23 cellular contexts compared by ENCODE assay signal in genomic region chr18:23851470-23852002, GRCh38.
"Had no signal": no experiment of that assay in that cellular context is flagged by ENCODE, and none has a peak within 500 bp of the region (broad histone marks: within the 10 kb centered on the region; RNA-seq: fewer than 3 reads in every experiment).

No MANE protein-coding gene starts in this region.

- H3K9me3 ChIP-seq: ascending aorta, colonic mucosa, esophagus squamous epithelium, gastrocnemius medialis, spleen, upper lobe of right lung had no signal

- H3K4me3 ChIP-seq: ascending aorta, colonic mucosa, dorsolateral prefrontal cortex, esophagus squamous epithelium, gastrocnemius medialis, lung, spleen, upper lobe of right lung had no signal

- H3K27me3 ChIP-seq: ascending aorta, colonic mucosa, dorsolateral prefrontal cortex, esophagus squamous epithelium, gastrocnemius medialis, spleen, upper lobe of right lung had no signal

- ATAC-seq: activated T-cell treated with anti-CD3 and anti-CD28 coated beads, Interleukin-2, amount 50 U/mL, for 72 hours; effector memory CD8-positive, alpha-beta T cell; gastrocnemius medialis; natural killer cell; upper lobe of right lung had no signal

- H3K27ac Mint-ChIP-seq: activated CD4-positive, alpha-beta memory T cell treated with anti-CD3 and anti-CD28 coated beads for 36 hours; activated T-cell treated with anti-CD3 and anti-CD28 coated beads, Interleukin-2, amount 50 U/mL, for 72 hours; effector memory CD8-positive, alpha-beta T cell; natural killer cell; progenitor cell of endocrine pancreas; T-helper 1 cell treated with Interleukin-12 subunit alpha and Interleukin-12 subunit beta and Interleukin-4 antibody, amounts not matched to agents 30 μg/mL and 1 μg/mL, for 36 hours had no signal

- H3K4me1 ChIP-seq: ascending aorta, colonic mucosa, esophagus squamous epithelium, gastrocnemius medialis, upper lobe of right lung had no signal

- H3K36me3 ChIP-seq: ascending aorta, colonic mucosa, gastrocnemius medialis, spleen had no signal

- H3K4me3 Mint-ChIP-seq: activated CD4-positive, alpha-beta memory T cell treated with anti-CD3 and anti-CD28 coated beads for 36 hours; activated T-cell treated with anti-CD3 and anti-CD28 coated beads, Interleukin-2, amount 50 U/mL, for 72 hours; effector memory CD8-positive, alpha-beta T cell; natural killer cell; T-helper 1 cell treated with Interleukin-12 subunit alpha and Interleukin-12 subunit beta and Interleukin-4 antibody, amounts not matched to agents 30 μg/mL and 1 μg/mL, for 36 hours had no signal

- H3K36me3 Mint-ChIP-seq: activated CD4-positive, alpha-beta memory T cell treated with anti-CD3 and anti-CD28 coated beads for 36 hours; natural killer cell had no signal

- H3K9me3 Mint-ChIP-seq: activated CD4-positive, alpha-beta memory T cell treated with anti-CD3 and anti-CD28 coated beads for 36 hours; effector memory CD8-positive, alpha-beta T cell; natural killer cell; T-helper 1 cell treated with Interleukin-12 subunit alpha and Interleukin-12 subunit beta and Interleukin-4 antibody, amounts not matched to agents 30 μg/mL and 1 μg/mL, for 36 hours had no signal

- DNase-seq: activated CD4-positive, alpha-beta memory T cell treated with anti-CD3 and anti-CD28 coated beads for 36 hours; activated CD4-positive, alpha-beta T cell treated with anti-CD3 and anti-CD28 coated beads for 4 hours; activated CD4-positive, CD25-positive, alpha-beta regulatory T cell; activated effector memory CD4-positive, alpha-beta T cell treated with Interleukin-2 at 50 U/mL for 16 hours; activated naive CD4-positive, alpha-beta T cell treated with anti-CD3 and anti-CD28 coated beads, Interleukin-2, amount 50 U/mL, for 16 hours; activated T-cell treated with anti-CD3 and anti-CD28 coated beads, Interleukin-2, amount 50 U/mL, for 72 hours; colonic mucosa; dorsolateral prefrontal cortex; effector memory CD8-positive, alpha-beta T cell; esophagus squamous epithelium; gastrocnemius medialis; hippocampal formation; islet precursor cell; natural killer cell; spleen; stimulated activated CD4-positive, alpha-beta T cell treated with anti-CD3 and anti-CD28 coated beads, Interleukin-4, amount 100 ng/mL, for 1 hour; stimulated activated naive CD4-positive, alpha-beta T cell; T1000; upper lobe of right lung had no signal

- H3K27me3 Mint-ChIP-seq: activated CD4-positive, alpha-beta memory T cell treated with anti-CD3 and anti-CD28 coated beads for 36 hours had no signal

- H3K27ac ChIP-seq: ascending aorta, colonic mucosa, dorsolateral prefrontal cortex, esophagus squamous epithelium, gastrocnemius medialis, upper lobe of right lung had no signal
